9 cellular contexts compared by ENCODE assay signal in genomic region chr5:171989276-171989675, GRCh38. TPM values are rescaled to one million over a fixed set of nuclear protein-coding genes. Genes with fewer than 3 reads are reported as not detected.
A peak's percentile ranks its signal among the peaks of the same experiment; 100 is the strongest.
DNase-seq lines count a peak whose midpoint lies in the region; ATAC-seq and TF ChIP-seq lines count a peak whose summit lies in the region.
"Had no signal": no experiment of that assay in that cellular context is flagged by ENCODE, and none has a peak within 500 bp of the region (broad histone marks: within the 10 kb centered on the region; RNA-seq: fewer than 3 reads in every experiment).

No MANE protein-coding gene starts in this region.

- H3K36me3 ChIP-seq in suprapubic skin: peaks cover 7% of the 10 kb centered on the region

- no peak overlapping the region for H3K4me3 ChIP-seq in suprapubic skin
- H3K4me3 ChIP-seq: GM23248 had no signal

- ATAC-seq in HG02763 (IDR thresholded peaks at IDR 0.05; ENCODE audit: unreplicated experiment): peak; percentile 63
- ATAC-seq in stimulated activated naive CD8-positive, alpha-beta T cell treated with anti-CD3 and anti-CD28 coated beads, Interleukin-15, Interleukin-2, amounts not matched to agents 100 U/mL and 50 U/mL, for 24 hours: peak; percentile 44

- no peak overlapping the region for H3K27ac ChIP-seq in suprapubic skin
- H3K27ac ChIP-seq: GM23248 had no signal

- no peaks in the 10 kb centered on the region for H3K9me3 Mint-ChIP-seq in activated naive CD4-positive, alpha-beta T cell treated with anti-CD3 and anti-CD28 coated beads for 36 hours
- H3K9me3 Mint-ChIP-seq in T-helper 1 cell treated with Interleukin-12 subunit alpha and Interleukin-12 subunit beta and Interleukin-4 antibody, amounts not matched to agents 30 μg/mL and 1 μg/mL, for 36 hours: no peaks in the 10 kb centered on the region

- H3K4me1 Mint-ChIP-seq in activated naive CD4-positive, alpha-beta T cell treated with anti-CD3 and anti-CD28 coated beads for 36 hours (ENCODE audit: low read depth): peaks cover 62% of the 10 kb centered on the region
- peaks cover 32% of the 10 kb centered on the region for H3K4me1 Mint-ChIP-seq in T-helper 1 cell treated with Interleukin-12 subunit alpha and Interleukin-12 subunit beta and Interleukin-4 antibody, amounts not matched to agents 30 μg/mL and 1 μg/mL, for 36 hours (ENCODE audit: low read depth)

- no peaks in the 10 kb centered on the region for H3K27me3 ChIP-seq in suprapubic skin

- intact Hi-C loops in activated naive CD4-positive, alpha-beta T cell treated with anti-CD3 and anti-CD28 coated beads for 36 hours (cut with micrococcal nuclease): loop anchor here (1.0 to 5.0 kb wide), 7 partner anchors 16 to 602 kb away; partner anchors contain the start of gene NPM1

- H3K4me3 Mint-ChIP-seq in activated naive CD4-positive, alpha-beta T cell treated with anti-CD3 and anti-CD28 coated beads for 36 hours: no peak overlapping the region
- H3K4me3 Mint-ChIP-seq in T-helper 1 cell treated with Interleukin-12 subunit alpha and Interleukin-12 subunit beta and Interleukin-4 antibody, amounts not matched to agents 30 μg/mL and 1 μg/mL, for 36 hours: peak overlapping the region; percentile 38

- TF ChIP-seq POLR2A in suprapubic skin (IDR thresholded peaks at IDR 0.05): no peak

- DNase-seq in activated naive CD4-positive, alpha-beta T cell treated with anti-CD3 and anti-CD28 coated beads for 36 hours: peak; percentile 64
- DNase-seq in activated naive CD4-positive, alpha-beta T cell treated with anti-CD3 and anti-CD28 coated beads, Interleukin-2, amount 50 U/mL, for 16 hours: no peak
- no peak for DNase-seq in stimulated activated naive CD8-positive, alpha-beta T cell treated with anti-CD3 and anti-CD28 coated beads, Interleukin-15, Interleukin-2, amounts not matched to agents 100 U/mL and 50 U/mL, for 24 hours
- no peak for DNase-seq in NCI-H1436 treated with DMSO at 0.1 percent for 48 hours (lab: John Stamatoyannopoulos, UW)
- DNase-seq in suprapubic skin (ENCODE audit: low spot score in 2 of 2): no peak
- DNase-seq in retina: no peak
- DNase-seq: GM23248 had no signal

- no peak for TF ChIP-seq CTCF in suprapubic skin (IDR thresholded peaks at IDR 0.05)

- WGBS in suprapubic skin: 49% methylated on average over 5 of the region's 5 CpGs

- no peak for TF ChIP-seq EP300 in suprapubic skin (IDR thresholded peaks at IDR 0.05)

- CTCF ChIA-PET in activated naive CD4-positive, alpha-beta T cell treated with anti-CD3 and anti-CD28 coated beads for 36 hours (lab: Charles Lee): interaction anchor here (0.7 to 1.1 kb wide), 3 partner anchors 27 to 77 kb away, joined by 3 to 7 read pairs (median 3); no protein-coding TSS in a partner anchor

- peaks cover 19% of the 10 kb centered on the region for H3K4me1 ChIP-seq in suprapubic skin

- H3K9me3 ChIP-seq in suprapubic skin: no peaks in the 10 kb centered on the region

- peaks cover 40% of the 10 kb centered on the region for H3K36me3 Mint-ChIP-seq in activated naive CD4-positive, alpha-beta T cell treated with anti-CD3 and anti-CD28 coated beads for 36 hours (ENCODE audit: low read depth)
- H3K36me3 Mint-ChIP-seq in T-helper 1 cell treated with Interleukin-12 subunit alpha and Interleukin-12 subunit beta and Interleukin-4 antibody, amounts not matched to agents 30 μg/mL and 1 μg/mL, for 36 hours (ENCODE audit: low read depth): peaks cover 30% of the 10 kb centered on the region

- H3K27me3 Mint-ChIP-seq in activated naive CD4-positive, alpha-beta T cell treated with anti-CD3 and anti-CD28 coated beads for 36 hours (ENCODE audit: low read depth): no peaks in the 10 kb centered on the region
- H3K27me3 Mint-ChIP-seq in T-helper 1 cell treated with Interleukin-12 subunit alpha and Interleukin-12 subunit beta and Interleukin-4 antibody, amounts not matched to agents 30 μg/mL and 1 μg/mL, for 36 hours (ENCODE audit: low read depth): no peaks in the 10 kb centered on the region

- H3K27ac Mint-ChIP-seq in activated naive CD4-positive, alpha-beta T cell treated with anti-CD3 and anti-CD28 coated beads for 36 hours: peak overlapping the region; percentile 63
- H3K27ac Mint-ChIP-seq in T-helper 1 cell treated with Interleukin-12 subunit alpha and Interleukin-12 subunit beta and Interleukin-4 antibody, amounts not matched to agents 30 μg/mL and 1 μg/mL, for 36 hours: peak overlapping the region; percentile 56

RNA-seq across cellular contexts. Expression of gene FBXW11, which starts 17.2 kb away (rescaled TPM):
- total RNA-seq in activated naive CD4-positive, alpha-beta T cell treated with anti-CD3 and anti-CD28 coated beads for 36 hours: 10 to 100 TPM; 32.8 to 35.5 TPM
- total RNA-seq in suprapubic skin: 10 to 100 TPM; 41.1 to 49.7 (median 43.0) TPM
